ENCODE assay signal across 31 cellular contexts in genomic region chr1:110144366-110144765, GRCh38. TPM values are rescaled to one million over a fixed set of nuclear protein-coding genes. Genes with fewer than 3 reads are reported as not detected.
DNase-seq lines count a peak whose midpoint lies in the region; ATAC-seq, FAIRE-seq and TF ChIP-seq lines count a peak whose summit lies in the region.
"Had no signal": no experiment of that assay in that cellular context is flagged by ENCODE, and none has a peak within 500 bp of the region (broad histone marks: within the 10 kb centered on the region; RNA-seq: fewer than 3 reads in every experiment).

No MANE protein-coding gene starts in this region.

- WGBS in neuronal stem cell (ENCODE audit: extremely low coverage in 2 of 2, insufficient read length in 2 of 2, insufficient replicate concordance in 1 of 2), 2 donors, result no CpG with 5 or more reads among the region's 3 CpGs
- WGBS in spleen, 5 donors, result 15 to 32% (median 25%) methylated on average over 3 of the region's 3 CpGs
- 2% methylated on average over 3 of the region's 3 CpGs for WGBS in HepG2 (ENCODE audit: low lambda C conversion rate)

- no peak overlapping the region for H2BK15ac ChIP-seq in neuronal stem cell (ENCODE audit: low read length)

- H2BK120ac ChIP-seq in neuronal stem cell (ENCODE audit: low read depth, low read length), result no peak overlapping the region

- no peaks in the 10 kb centered on the region for H3K79me1 ChIP-seq in neuronal stem cell (ENCODE audit: low read depth, low read length)

- no peak overlapping the region for H2BK12ac ChIP-seq in neuronal stem cell (ENCODE audit: low read length)

- H3K23ac ChIP-seq in neuronal stem cell (ENCODE audit: low read depth, low read length, poor library complexity), result no peak overlapping the region

- H3K27me3 ChIP-seq in neuronal stem cell (ENCODE audit: control insufficient read depth in 3 of 3, insufficient read depth in 3 of 3, low read depth in 1 of 3, low read length in 3 of 3) (peaks cover 0 to 77% (median 15%) of the 10 kb centered on the region in 3 experiments), spleen (replicated peaks in 1 of 7) (peaks cover 0 to 90% (median 19%) of the 10 kb centered on the region in 7 donors), HepG2 (ENCODE audit: control insufficient read depth in 1 of 2, insufficient read depth in 2 of 2, low read length in 2 of 2) (peaks cover 0 to under 1% of the 10 kb centered on the region in 2 experiments; a peak in 2 of 5 replicates)
- peaks cover 23% of the 10 kb centered on the region for H3K27me3 ChIP-seq in effector memory CD4-positive, alpha-beta T cell (replicated peaks; ENCODE audit: control insufficient read depth, insufficient read depth, low read length, poor library complexity, severe bottlenecking)

- H4K8ac ChIP-seq in neuronal stem cell (ENCODE audit: low read depth, low read length), result no peak overlapping the region

- H4K91ac ChIP-seq in neuronal stem cell (ENCODE audit: low read depth, low read length, poor library complexity), result no peak overlapping the region

- H3K27ac ChIP-seq in neuronal stem cell (replicated peaks; ENCODE audit: low read length) (no peak overlapping the region), spleen (no peak overlapping the region), HepG2 (ENCODE audit: extremely low read length, insufficient read depth, low read length) (no peak overlapping the region)
- no peak overlapping the region for H3K27ac ChIP-seq in effector memory CD4-positive, alpha-beta T cell (ENCODE audit: insufficient read depth, low read length, poor library complexity, severe bottlenecking)
- H3K27ac ChIP-seq: BLaER1 had no signal

- intact Hi-C loops in spleen (cut with DNase I; ENCODE audit: low total_unique reads) (no loop called here), HepG2 (cut with micrococcal nuclease; ENCODE audit: unreplicated experiment) (no loop called here)

- H3K18ac ChIP-seq in neuronal stem cell (ENCODE audit: low read length), result peak overlapping the region; percentile 79

- FAIRE-seq in HepG2 (lab: Jason Lieb, UNC), result no peak
- FAIRE-seq: A204.1, GM12878, GM12892, GM18507 had no signal

- H3K4ac ChIP-seq in neuronal stem cell (ENCODE audit: low read length), result no peak overlapping the region

- H3K4me3 ChIP-seq in neuronal stem cell (ENCODE audit: low read length in 2 of 2) (no peak overlapping the region), spleen (no peak overlapping the region), HepG2 (replicated peaks in 1 of 3; ENCODE audit: insufficient read depth in 1 of 3, low read depth in 2 of 3, low read length in 3 of 3) (no peak overlapping the region)
- no peak overlapping the region for H3K4me3 ChIP-seq in effector memory CD4-positive, alpha-beta T cell (ENCODE audit: insufficient read depth, low read depth, low read length, poor library complexity, severe bottlenecking)
- H3K4me3 ChIP-seq: BLaER1, GM12878 had no signal

- TF ChIP-seq RAD21 in HepG2 (CRISPR knock-in tag; IDR thresholded peaks at IDR 0.05), result no peak

- no TSS peak for BruUV-seq in HepG2 (replicated peaks; lab: Mats Ljungman, UMichigan)

- H3K9ac ChIP-seq in neuronal stem cell (ENCODE audit: low read depth, low read length, poor library complexity) (no peak overlapping the region), HepG2 (ENCODE audit: insufficient read depth, low read depth, low read length) (no peak overlapping the region)
- H3K9ac ChIP-seq: BLaER1 had no signal

- no peaks in the 10 kb centered on the region for H3K36me3 ChIP-seq in neuronal stem cell (replicated peaks in 1 of 2; ENCODE audit: control insufficient read depth in 2 of 2, insufficient read depth in 2 of 2, low read length in 2 of 2)
- no peaks in the 10 kb centered on the region for H3K36me3 ChIP-seq in spleen
- no peaks in the 10 kb centered on the region for H3K36me3 ChIP-seq in HepG2 (replicated peaks in 1 of 2; ENCODE audit: control insufficient read depth in 1 of 2, insufficient read depth in 2 of 2, low read length in 2 of 2)
- H3K36me3 ChIP-seq in effector memory CD4-positive, alpha-beta T cell (ENCODE audit: control insufficient read depth, insufficient read depth, low read length), result no peaks in the 10 kb centered on the region
- H3K36me3 ChIP-seq: BE2C, BLaER1 had no signal

- POLR2A ChIA-PET in HepG2 (lab: Yijun Ruan, JAX), result no interaction called here

- no peak overlapping the region for H2BK5ac ChIP-seq in neuronal stem cell (ENCODE audit: low read length)

- no peaks in the 10 kb centered on the region for H3K79me2 ChIP-seq in HepG2 (ENCODE audit: insufficient read depth, low read length)

- TF ChIP-seq POLR2A in spleen (IDR thresholded peaks at IDR 0.05) (no peak), HepG2 (IDR thresholded peaks at IDR 0.05; ENCODE audit: insufficient read depth in 1 of 2, low read depth in 2 of 2, low read length in 2 of 2) (no peak)

- no peaks in the 10 kb centered on the region for H4K20me1 ChIP-seq in HepG2 (ENCODE audit: insufficient read depth, low read length)
- H4K20me1 ChIP-seq: BLaER1 had no signal

- ATAC-seq in HepG2, result no peak
- ATAC-seq in HG02588 (IDR thresholded peaks at IDR 0.05; ENCODE audit: unreplicated experiment), result no peak
- ATAC-seq in HG02885 (IDR thresholded peaks at IDR 0.05; ENCODE audit: poor library complexity, unreplicated experiment), result no peak
- ATAC-seq: GM12878 had no signal

- in situ Hi-C loops in HepG2 (cut with HindIII; ENCODE audit: extremely low pct_ligation_motif_present, low pct_unique_long_range_greater_than_20kb), result no loop called here

- TF ChIP-seq EP300 in HepG2 (IDR thresholded peaks at IDR 0.05; ENCODE audit: low read depth in 2 of 2, low read length in 2 of 2) (no peak), HepG2 (CRISPR knock-in tag; IDR thresholded peaks at IDR 0.05; ENCODE audit: borderline replicate concordance) (no peak)

- H2AK5ac ChIP-seq in neuronal stem cell (ENCODE audit: low read depth, low read length), result peak overlapping the region; percentile 29

- TF ChIP-seq CTCF in spleen (IDR thresholded peaks at IDR 0.05 in 8 of 11, conservative IDR thresholded peaks at IDR 0.05 in 3 of 11), result no peak
- no peak for TF ChIP-seq CTCF in HepG2 (CRISPR knock-in tag; IDR thresholded peaks at IDR 0.05)

- DNase-seq in OCI-M1 (lab: John Stamatoyannopoulos, UW) (peak; percentile 23), neuronal stem cell (ENCODE audit: low spot score) (no peak), spleen (peak; percentile 24), HepG2 (ENCODE audit: low spot score) (no peak)
- no peak for DNase-seq in effector memory CD4-positive, alpha-beta T cell
- DNase-seq: 8988T; ACHN; BE2C; C1 segment of cervical spinal cord; CD4-positive, alpha-beta memory T cell; CD4-positive, CD25-positive, alpha-beta regulatory T cell; CD8-positive, alpha-beta memory T cell; COR-L47; DMS 273 treated with DMSO at 0.1 percent for 48 hours; DMS153; DMS79; DND-41; EL; GDM1 had no signal

- H3K4me1 ChIP-seq in neuronal stem cell (ENCODE audit: control insufficient read depth in 2 of 2, insufficient read depth in 1 of 2, low read depth in 1 of 2, low read length in 2 of 2) (no peaks in the 10 kb centered on the region), spleen (no peaks in the 10 kb centered on the region), HepG2 (ENCODE audit: insufficient read depth, low read length) (no peaks in the 10 kb centered on the region)
- no peaks in the 10 kb centered on the region for H3K4me1 ChIP-seq in effector memory CD4-positive, alpha-beta T cell (ENCODE audit: control insufficient read depth, insufficient read depth, low read length, poor library complexity, severe bottlenecking)
- H3K4me1 ChIP-seq: BLaER1 had no signal

- CTCF ChIA-PET in HepG2 (lab: Yijun Ruan, JAX; ENCODE audit: low intra/inter-chr PET ratio, low total read pairs), result no interaction called here

- H2AFZ ChIP-seq in neuronal stem cell (ENCODE audit: low read length) (no peak overlapping the region), HepG2 (ENCODE audit: low read length) (no peak overlapping the region)

- H3K4me2 ChIP-seq in neuronal stem cell (ENCODE audit: insufficient read depth, low read length, poor library complexity, severe bottlenecking) (no peak overlapping the region), HepG2 (ENCODE audit: low read depth, low read length) (no peak overlapping the region)
- H3K4me2 ChIP-seq: BLaER1 had no signal

- H3K9me3 ChIP-seq in neuronal stem cell (replicated peaks in 1 of 2; ENCODE audit: control insufficient read depth in 2 of 2, insufficient read depth in 1 of 2, low read depth in 1 of 2, low read length in 2 of 2), result no peaks in the 10 kb centered on the region
- no peaks in the 10 kb centered on the region for H3K9me3 ChIP-seq in spleen
- no peaks in the 10 kb centered on the region for H3K9me3 ChIP-seq in HepG2 (ENCODE audit: low read length)
- H3K9me3 ChIP-seq in effector memory CD4-positive, alpha-beta T cell (ENCODE audit: control insufficient read depth, low read length), result no peaks in the 10 kb centered on the region
- H3K9me3 ChIP-seq: BE2C, BLaER1 had no signal

- no peak overlapping the region for H3K14ac ChIP-seq in neuronal stem cell (ENCODE audit: low read length)

RNA-seq across cellular contexts. Expression of gene SLC6A17, which starts 5.9 kb away (rescaled TPM):
- 0.11 TPM for polyA plus RNA-seq in neuronal stem cell (2013, experiment 1 of 2)
- 0.07 TPM for polyA plus RNA-seq in neuronal stem cell (2013, experiment 2 of 2)
- total RNA-seq in spleen (not detected), HepG2 (2016; rRNA removed; fragmentation: Illumina TruSeq; extraction: Trizol) (not detected in 2 replicates)
- polyA plus RNA-seq in spleen (under 1 TPM in 2 of 3 donors, not detected in 1; under 0.01 to 0.02 TPM), HepG2 (2011; rRNA removed) (not detected in 2 replicates)
- total RNA-seq in HepG2 (2016; cell fraction: cytosol; rRNA removed; fragmentation: Illumina TruSeq; extraction: Trizol; ENCODE audit: low read depth), result not detected in 2 replicates
- total RNA-seq in HepG2 (2016; cell fraction: insoluble cytoplasmic fraction; rRNA removed; fragmentation: Illumina TruSeq; extraction: Trizol), result not detected in 2 replicates
- total RNA-seq in HepG2 (2016; cell fraction: membrane; rRNA removed; fragmentation: Illumina TruSeq; extraction: Trizol), result not detected in 2 replicates
- not detected in 2 replicates for total RNA-seq in HepG2 (2016; cell fraction: nucleus; rRNA removed; fragmentation: Illumina TruSeq; extraction: Trizol)
- polyA plus RNA-seq in HepG2 (2011; cell fraction: cytosol; rRNA removed), result not detected in 2 replicates
- polyA plus RNA-seq in HepG2 (2011; cell fraction: nucleus; rRNA removed), result not detected in 2 replicates
- not detected in 2 replicates for polyA plus RNA-seq in HepG2 (2012)
- polyA plus RNA-seq in HepG2 (2016; cell fraction: cytosol; fragmentation: Illumina TruSeq; extraction: Trizol; ENCODE audit: low read depth), result not detected in 2 replicates
- not detected in 2 replicates for polyA plus RNA-seq in HepG2 (2016; cell fraction: insoluble cytoplasmic fraction; fragmentation: Illumina TruSeq; extraction: Trizol; ENCODE audit: low read depth)
- polyA plus RNA-seq in HepG2 (2016; cell fraction: membrane; fragmentation: Illumina TruSeq; extraction: Trizol; ENCODE audit: low read depth), result not detected in 2 replicates
- polyA plus RNA-seq in HepG2 (2016; cell fraction: nucleus; fragmentation: Illumina TruSeq; extraction: Trizol; ENCODE audit: insufficient read depth, low read depth), result not detected in 2 replicates
- 0.02 TPM in 1 of 2 replicates, not detected in the other for polyA minus RNA-seq in HepG2 (2011; rRNA and poly(A)+ RNA removed; ENCODE audit: low replicate concordance)
- not detected in 2 replicates for polyA minus RNA-seq in HepG2 (2011; cell fraction: cytosol; rRNA and poly(A)+ RNA removed)
- polyA minus RNA-seq in HepG2 (2011; cell fraction: nucleus; rRNA and poly(A)+ RNA removed), result not detected in 2 replicates
- total RNA-seq: A673; CD4-positive, alpha-beta memory T cell; CD4-positive, CD25-positive, alpha-beta regulatory T cell; GM12878 had no signal
- polyA plus RNA-seq: CD14-positive monocyte; CD4-positive, alpha-beta memory T cell; CD4-positive, CD25-positive, alpha-beta regulatory T cell; CD8-positive, alpha-beta memory T cell; GM12878 had no signal

RNA-seq across cellular contexts. Expression of gene UBL4B, which starts 32.1 kb away (rescaled TPM):
- polyA plus RNA-seq in neuronal stem cell (2013, experiment 1 of 2), result not detected
- not detected for polyA plus RNA-seq in neuronal stem cell (2013, experiment 2 of 2)
- total RNA-seq in spleen (not detected), HepG2 (2016; rRNA removed; fragmentation: Illumina TruSeq; extraction: Trizol) (not detected in 2 replicates)
- polyA plus RNA-seq in spleen (not detected), HepG2 (2011; rRNA removed) (not detected in 2 replicates)
- total RNA-seq in HepG2 (2016; cell fraction: cytosol; rRNA removed; fragmentation: Illumina TruSeq; extraction: Trizol; ENCODE audit: low read depth), result not detected in 2 replicates
- total RNA-seq in HepG2 (2016; cell fraction: insoluble cytoplasmic fraction; rRNA removed; fragmentation: Illumina TruSeq; extraction: Trizol), result not detected in 2 replicates
- not detected in 2 replicates for total RNA-seq in HepG2 (2016; cell fraction: membrane; rRNA removed; fragmentation: Illumina TruSeq; extraction: Trizol)
- not detected in 2 replicates for total RNA-seq in HepG2 (2016; cell fraction: nucleus; rRNA removed; fragmentation: Illumina TruSeq; extraction: Trizol)
- polyA plus RNA-seq in HepG2 (2011; cell fraction: cytosol; rRNA removed), result not detected in 2 replicates
- not detected in 2 replicates for polyA plus RNA-seq in HepG2 (2011; cell fraction: nucleus; rRNA removed)
- polyA plus RNA-seq in HepG2 (2012), result not detected in 2 replicates
- not detected in 2 replicates for polyA plus RNA-seq in HepG2 (2016; cell fraction: cytosol; fragmentation: Illumina TruSeq; extraction: Trizol; ENCODE audit: low read depth)
- not detected in 2 replicates for polyA plus RNA-seq in HepG2 (2016; cell fraction: insoluble cytoplasmic fraction; fragmentation: Illumina TruSeq; extraction: Trizol; ENCODE audit: low read depth)
- polyA plus RNA-seq in HepG2 (2016; cell fraction: membrane; fragmentation: Illumina TruSeq; extraction: Trizol; ENCODE audit: low read depth), result not detected in 2 replicates
- polyA plus RNA-seq in HepG2 (2016; cell fraction: nucleus; fragmentation: Illumina TruSeq; extraction: Trizol; ENCODE audit: insufficient read depth, low read depth), result not detected in 2 replicates
- not detected in 2 replicates for polyA minus RNA-seq in HepG2 (2011; rRNA and poly(A)+ RNA removed; ENCODE audit: low replicate concordance)
- not detected in 2 replicates for polyA minus RNA-seq in HepG2 (2011; cell fraction: cytosol; rRNA and poly(A)+ RNA removed)
- polyA minus RNA-seq in HepG2 (2011; cell fraction: nucleus; rRNA and poly(A)+ RNA removed), result not detected in 2 replicates
- total RNA-seq: A673; CD4-positive, alpha-beta memory T cell; CD4-positive, CD25-positive, alpha-beta regulatory T cell; CD8-positive, alpha-beta memory T cell; Daoy; G401 had no signal
- polyA plus RNA-seq: AG04450; CD14-positive monocyte; CD4-positive, alpha-beta memory T cell; CD4-positive, CD25-positive, alpha-beta regulatory T cell; CD8-positive, alpha-beta memory T cell had no signal

Comparison
In these comparisons a context has a peak if more than half of its experiments do, and no peak if none do; other contexts are left out.
1. DNase-seq: peak in OCI-M1 (single experiment) and spleen (single experiment); none in neuronal stem cell (single experiment), HepG2 (single experiment) and effector memory CD4-positive, alpha-beta T cell (0 of 3).